1 cellular context compared by ENCODE assay signal in genomic region chr11:65379698-65380459, GRCh38.
TF ChIP-seq lines count a peak whose summit lies in the region.

No MANE protein-coding gene starts in this region.

TF ChIP-seq in IMR-90, 13 proteins besides CTCF, POLR2A, EP300 and RAD21:
- no peak for TF ChIP-seq BHLHE40 (IDR thresholded peaks at IDR 0.05; ENCODE audit: low read depth, low read length)
- TF ChIP-seq ELK1 (IDR thresholded peaks at IDR 0.05; ENCODE audit: borderline replicate concordance, low read depth, low read length), result no peak
